Comparison of ENCODE assay signal across 19 cellular contexts in the genomic region with DNA sequence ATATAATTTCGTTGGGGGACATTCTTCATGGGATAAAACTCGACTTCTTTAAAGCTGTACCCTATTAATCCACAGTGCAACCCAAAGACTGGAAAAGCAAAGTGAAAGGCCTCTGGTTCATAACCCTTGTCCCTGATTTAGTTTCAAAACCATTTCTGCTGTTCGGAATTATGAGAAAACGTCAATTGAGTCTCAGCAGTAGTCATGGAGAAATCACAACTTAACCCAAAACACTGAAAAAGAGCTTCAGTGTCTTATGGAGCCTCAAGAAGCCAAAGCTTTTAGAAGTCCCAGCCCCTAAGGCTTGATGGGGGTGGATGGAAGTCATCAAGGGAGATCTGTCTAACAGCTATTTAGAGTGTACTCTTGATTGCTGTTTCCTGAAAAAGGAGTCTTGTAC.
"Had no signal": no experiment of that assay in that cellular context is flagged by ENCODE, and none has a peak within 500 bp of the region (broad histone marks: within the 10 kb centered on the region; RNA-seq: fewer than 3 reads in every experiment).

No MANE protein-coding gene starts in this region.

- H3K27ac Mint-ChIP-seq: naive thymus-derived CD4-positive, alpha-beta T cell; nephron progenitor cell; stimulated activated naive B cell treated with anti-CD40 and anti-IgM and Interleukin-4, amounts not matched to agents 10 μg/mL and 1 μg/mL and 100 μg/mL, for 72 hours; stimulated activated naive CD8-positive, alpha-beta T cell treated with anti-CD3 and anti-CD28 coated beads, Interleukin-15, amount 100 ng/mL, for 72 hours; type B pancreatic cell had no signal

- H3K4me3 Mint-ChIP-seq: naive thymus-derived CD4-positive, alpha-beta T cell; nephron progenitor cell; stimulated activated naive B cell treated with anti-CD40 and anti-IgM and Interleukin-4, amounts not matched to agents 10 μg/mL and 1 μg/mL and 100 μg/mL, for 72 hours; stimulated activated naive CD8-positive, alpha-beta T cell treated with anti-CD3 and anti-CD28 coated beads, Interleukin-15, amount 100 ng/mL, for 72 hours; type B pancreatic cell had no signal

- DNase-seq: effector memory CD4-positive, alpha-beta T cell; foreskin keratinocyte; kidney; left cardiac atrium; left ventricle myocardium inferior; mesendoderm; naive thymus-derived CD4-positive, alpha-beta T cell; nephron progenitor cell; right cardiac atrium; stimulated activated CD4-positive, alpha-beta T cell treated with anti-CD3 and anti-CD28 coated beads, Interleukin-2, amount 100 ng/mL, for 24 hours; stimulated activated CD4-positive, alpha-beta T cell treated with anti-CD3 and anti-CD28 coated beads, Interleukin-4, amount 100 ng/mL, for 4 hours; stimulated activated naive B cell treated with anti-CD40 and anti-IgM and Interleukin-4, amounts not matched to agents 10 μg/mL and 1 μg/mL and 100 μg/mL, for 72 hours; stimulated activated naive CD8-positive, alpha-beta T cell treated with anti-CD3 and anti-CD28 coated beads, Interleukin-15, amount 100 ng/mL, for 72 hours; substantia nigra had no signal

- H3K4me3 ChIP-seq: esophagus muscularis mucosa, hepatocyte, left ventricle myocardium inferior, lung had no signal

- H3K36me3 ChIP-seq: esophagus muscularis mucosa, left ventricle myocardium inferior had no signal

- ATAC-seq: foreskin keratinocyte; naive thymus-derived CD4-positive, alpha-beta T cell; right cardiac atrium; stimulated activated naive B cell treated with anti-CD40 and anti-IgM and Interleukin-4, amounts not matched to agents 10 μg/mL and 1 μg/mL and 100 μg/mL, for 72 hours; stimulated activated naive CD8-positive, alpha-beta T cell treated with anti-CD3 and anti-CD28 coated beads, Interleukin-15, amount 100 ng/mL, for 72 hours had no signal

- H3K4me1 Mint-ChIP-seq: naive thymus-derived CD4-positive, alpha-beta T cell; nephron progenitor cell; stimulated activated naive B cell treated with anti-CD40 and anti-IgM and Interleukin-4, amounts not matched to agents 10 μg/mL and 1 μg/mL and 100 μg/mL, for 72 hours; stimulated activated naive CD8-positive, alpha-beta T cell treated with anti-CD3 and anti-CD28 coated beads, Interleukin-15, amount 100 ng/mL, for 72 hours had no signal

- H3K27me3 ChIP-seq: esophagus muscularis mucosa, foreskin keratinocyte, hepatocyte had no signal

- H3K27me3 Mint-ChIP-seq: stimulated activated naive B cell treated with anti-CD40 and anti-IgM and Interleukin-4, amounts not matched to agents 10 μg/mL and 1 μg/mL and 100 μg/mL, for 72 hours; type B pancreatic cell had no signal

- H3K4me1 ChIP-seq: foreskin keratinocyte had no signal

- H3K9me3 Mint-ChIP-seq: type B pancreatic cell had no signal

- H3K27ac ChIP-seq: epithelial cell of prostate, esophagus muscularis mucosa, foreskin keratinocyte, hepatocyte, left ventricle myocardium inferior had no signal

- H3K36me3 Mint-ChIP-seq: stimulated activated naive B cell treated with anti-CD40 and anti-IgM and Interleukin-4, amounts not matched to agents 10 μg/mL and 1 μg/mL and 100 μg/mL, for 72 hours; type B pancreatic cell had no signal
